In the genomic region with DNA sequence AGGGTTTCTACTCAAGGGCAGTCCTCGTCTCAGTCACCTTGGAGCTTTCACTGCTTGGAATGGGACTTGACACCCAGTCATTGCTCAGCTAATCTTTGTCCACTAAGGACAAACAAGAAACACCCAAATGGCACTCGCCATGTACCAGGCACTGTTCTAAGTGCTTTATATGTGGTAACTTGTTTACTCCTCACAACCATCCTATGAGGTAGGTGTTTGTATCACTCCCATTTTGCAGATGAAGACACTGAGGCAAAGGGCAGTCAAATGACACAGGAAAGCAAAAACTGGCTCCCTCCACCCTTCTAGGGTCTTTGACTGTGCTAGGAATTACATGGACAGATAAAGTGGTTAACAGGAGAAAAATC, we compare ENCODE assay signal across 10 cellular contexts. TPM values are rescaled to one million over a fixed set of nuclear protein-coding genes. Genes with fewer than 3 reads are reported as not detected.
A peak's percentile ranks its signal among the peaks of the same experiment; 100 is the strongest.
DNase-seq lines count a peak whose midpoint lies in the region; ATAC-seq, FAIRE-seq and TF ChIP-seq lines count a peak whose summit lies in the region.
"Had no signal": no experiment of that assay in that cellular context is flagged by ENCODE, and none has a peak within 500 bp of the region (broad histone marks: within the 10 kb centered on the region; RNA-seq: fewer than 3 reads in every experiment).

No MANE protein-coding gene starts in this region.

- no peak for FAIRE-seq in astrocyte (lab: Jason Lieb, UNC)
- FAIRE-seq: colon had no signal

- no peaks in the 10 kb centered on the region for H4K20me1 ChIP-seq in astrocyte (ENCODE audit: insufficient read depth, low read length)

- DNase-seq in stimulated activated naive CD8-positive, alpha-beta T cell treated with anti-CD3 and anti-CD28 coated beads, Interleukin-15, Interleukin-2, amounts not matched to agents 100 U/mL and 50 U/mL, for 24 hours = no peak
- no peak for DNase-seq in astrocyte (ENCODE audit: low read depth)
- DNase-seq in naive thymus-derived CD8-positive, alpha-beta T cell = no peak
- no peak for DNase-seq in dermis blood vessel endothelial cell
- no peak for DNase-seq in NCI-H774 (lab: John Stamatoyannopoulos, UW)
- DNase-seq: stimulated activated CD4-positive, alpha-beta T cell treated with anti-CD3 and anti-CD28 coated beads, Interleukin-2, amount 100 ng/mL, for 48 hours had no signal

- no peak overlapping the region for H3K9ac ChIP-seq in astrocyte (ENCODE audit: low read length)

- peaks cover 81% of the 10 kb centered on the region for H3K4me1 Mint-ChIP-seq in stimulated activated naive CD8-positive, alpha-beta T cell treated with anti-CD3 and anti-CD28 coated beads, Interleukin-15, Interleukin-2, amounts not matched to agents 100 ng/mL and 50 ng/mL, for 24 hours (ENCODE audit: low read depth)
- H3K4me1 Mint-ChIP-seq in astrocyte (ENCODE audit: low read depth, unreplicated experiment) = peaks cover 28% of the 10 kb centered on the region
- peaks cover 36 to 90% (median 84%) of the 10 kb centered on the region in 4 donors for H3K4me1 Mint-ChIP-seq in naive thymus-derived CD8-positive, alpha-beta T cell

- no peaks in the 10 kb centered on the region for H3K9me3 Mint-ChIP-seq in stimulated activated naive CD8-positive, alpha-beta T cell treated with anti-CD3 and anti-CD28 coated beads, Interleukin-15, Interleukin-2, amounts not matched to agents 100 ng/mL and 50 ng/mL, for 24 hours
- no peaks in the 10 kb centered on the region for H3K9me3 Mint-ChIP-seq in astrocyte (ENCODE audit: unreplicated experiment)
- no peaks in the 10 kb centered on the region for H3K9me3 Mint-ChIP-seq in naive thymus-derived CD8-positive, alpha-beta T cell

- peak overlapping the region; percentile 58 for H3K4me3 Mint-ChIP-seq in stimulated activated naive CD8-positive, alpha-beta T cell treated with anti-CD3 and anti-CD28 coated beads, Interleukin-15, Interleukin-2, amounts not matched to agents 100 ng/mL and 50 ng/mL, for 24 hours
- H3K4me3 Mint-ChIP-seq in astrocyte (ENCODE audit: unreplicated experiment) = no peak overlapping the region
- H3K4me3 Mint-ChIP-seq in naive thymus-derived CD8-positive, alpha-beta T cell = peak overlapping the region; percentile 36 to 87 (median 65)

- H3K79me2 ChIP-seq in astrocyte (ENCODE audit: insufficient read depth, low read length) = no peaks in the 10 kb centered on the region

- H2AFZ ChIP-seq in astrocyte (ENCODE audit: low read depth, low read length) = no peak overlapping the region

- POLR2A ChIA-PET in naive thymus-derived CD8-positive, alpha-beta T cell (lab: Charles Lee) = interaction anchor here (0.8 to 8.3 kb wide), 9 partner anchors 9 to 217 kb away, joined by 3 to 124 read pairs (median 15); a partner anchor contains a TSS

- peaks cover 10% of the 10 kb centered on the region for H3K36me3 ChIP-seq in astrocyte (ENCODE audit: insufficient read depth, low read length)

- no peak overlapping the region for H3K4me2 ChIP-seq in astrocyte (ENCODE audit: low read length)

- no peaks in the 10 kb centered on the region for H3K27me3 ChIP-seq in astrocyte (ENCODE audit: insufficient read depth, low read length)

- H3K4me3 ChIP-seq in astrocyte (ENCODE audit: insufficient read depth, low read depth, low read length) = no peak overlapping the region

- H3K27ac ChIP-seq in astrocyte (ENCODE audit: low read depth, low read length) = no peak overlapping the region

- no peaks in the 10 kb centered on the region for H3K9me3 ChIP-seq in astrocyte (ENCODE audit: insufficient read depth, low read depth, low read length)

- TF ChIP-seq CTCF in astrocyte (IDR thresholded peaks at IDR 0.05; ENCODE audit: insufficient read depth, low read depth, low read length) = no peak

- peaks cover 18% of the 10 kb centered on the region for H3K36me3 Mint-ChIP-seq in stimulated activated naive CD8-positive, alpha-beta T cell treated with anti-CD3 and anti-CD28 coated beads, Interleukin-15, Interleukin-2, amounts not matched to agents 100 ng/mL and 50 ng/mL, for 24 hours (ENCODE audit: low read depth)
- peaks cover 4% of the 10 kb centered on the region for H3K36me3 Mint-ChIP-seq in astrocyte (ENCODE audit: low read depth, unreplicated experiment)
- H3K36me3 Mint-ChIP-seq in naive thymus-derived CD8-positive, alpha-beta T cell = peaks cover 0 to 4% (median 0%) of the 10 kb centered on the region in 3 donors

- peak overlapping the region; percentile 90 for H3K27ac Mint-ChIP-seq in stimulated activated naive CD8-positive, alpha-beta T cell treated with anti-CD3 and anti-CD28 coated beads, Interleukin-15, Interleukin-2, amounts not matched to agents 100 ng/mL and 50 ng/mL, for 24 hours
- peak overlapping the region; percentile 53 for H3K27ac Mint-ChIP-seq in astrocyte (ENCODE audit: unreplicated experiment)
- H3K27ac Mint-ChIP-seq in naive thymus-derived CD8-positive, alpha-beta T cell = peak overlapping the region; percentile 77 to 99 (median 98)

- H3K4me1 ChIP-seq in astrocyte (ENCODE audit: insufficient read depth, low read length) = peaks cover 39% of the 10 kb centered on the region

- H3K27me3 Mint-ChIP-seq in stimulated activated naive CD8-positive, alpha-beta T cell treated with anti-CD3 and anti-CD28 coated beads, Interleukin-15, Interleukin-2, amounts not matched to agents 100 ng/mL and 50 ng/mL, for 24 hours = no peaks in the 10 kb centered on the region
- H3K27me3 Mint-ChIP-seq in astrocyte (ENCODE audit: low read depth, unreplicated experiment) = no peaks in the 10 kb centered on the region
- no peaks in the 10 kb centered on the region for H3K27me3 Mint-ChIP-seq in naive thymus-derived CD8-positive, alpha-beta T cell

- ATAC-seq in stimulated activated naive CD8-positive, alpha-beta T cell treated with anti-CD3 and anti-CD28 coated beads, Interleukin-15, Interleukin-2, amounts not matched to agents 100 U/mL and 50 U/mL, for 24 hours = no peak
- no peak for ATAC-seq in naive thymus-derived CD8-positive, alpha-beta T cell
- ATAC-seq in HG02610 (IDR thresholded peaks at IDR 0.05; ENCODE audit: unreplicated experiment) (no peak), HG02973 (IDR thresholded peaks at IDR 0.05; ENCODE audit: unreplicated experiment) (no peak)

RNA-seq across cellular contexts. Expression of a gene that starts 24.7 kb away (rescaled TPM):
- total RNA-seq in astrocyte = 24.3 and 24.8 TPM in 2 replicates
- 10 to 100 TPM; 25.5 to 27.9 TPM for total RNA-seq in naive thymus-derived CD8-positive, alpha-beta T cell
- polyA plus RNA-seq in naive thymus-derived CD8-positive, alpha-beta T cell = 10 to 100 TPM; 13.1 to 25.0 (median 16.6) TPM
- total RNA-seq in dermis blood vessel endothelial cell = 25.9 and 35.9 TPM in 2 replicates

RNA-seq across cellular contexts. Expression of a gene that starts 56.3 kb away (rescaled TPM):
- 244 and 313 TPM in 2 replicates for total RNA-seq in astrocyte
- 10 to 100 TPM; 23.8 to 29.6 TPM for total RNA-seq in naive thymus-derived CD8-positive, alpha-beta T cell
- 100 to 1,000 TPM in 2 of 3 donors, 10 to 100 TPM in 1; 68.0 to 190 (median 189) TPM for polyA plus RNA-seq in naive thymus-derived CD8-positive, alpha-beta T cell
- total RNA-seq in dermis blood vessel endothelial cell = 146 and 173 TPM in 2 replicates
